In the genomic region with DNA sequence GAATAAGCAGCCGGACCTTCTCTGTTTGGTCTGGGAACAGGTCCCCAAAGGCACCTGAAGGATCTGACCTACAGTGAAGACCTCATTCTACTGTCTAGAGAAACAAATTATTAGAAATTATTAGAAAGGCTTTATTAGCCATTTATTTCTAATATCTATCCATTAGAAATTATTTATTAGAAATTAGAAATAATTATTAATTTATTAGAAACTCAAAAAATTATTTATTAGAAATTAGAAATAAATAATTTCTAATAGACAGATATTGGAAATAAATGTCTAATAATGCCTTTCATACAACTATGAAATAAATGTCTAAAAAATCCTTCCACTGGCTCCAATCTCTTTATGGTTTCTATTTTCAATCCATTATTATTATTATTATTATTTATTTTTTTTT, we compare ENCODE assay signal across 18 cellular contexts.
DNase-seq lines count a peak whose midpoint lies in the region; ATAC-seq, FAIRE-seq and TF ChIP-seq lines count a peak whose summit lies in the region.
"Had no signal": no experiment of that assay in that cellular context is flagged by ENCODE, and none has a peak within 500 bp of the region (broad histone marks: within the 10 kb centered on the region; RNA-seq: fewer than 3 reads in every experiment).

No MANE protein-coding gene starts in this region.

- TF ChIP-seq CTCF in K562 (IDR thresholded peaks at IDR 0.05 in 2 of 3, conservative IDR thresholded peaks at IDR 0.05 in 1 of 3; ENCODE audit: insufficient read depth in 2 of 3, low read depth in 1 of 3, low read length in 3 of 3): no peak
- TF ChIP-seq CTCF in GM23338 (conservative IDR thresholded peaks at IDR 0.05; ENCODE audit: low read depth in 2 of 2): no peak

- H3K27ac Mint-ChIP-seq in GM23338: no peak overlapping the region
- H3K27ac Mint-ChIP-seq: B cell; CD8-positive, alpha-beta T cell had no signal

- H3K79me2 ChIP-seq in K562 (ENCODE audit: control insufficient read depth, insufficient read depth, low read length): no peaks in the 10 kb centered on the region
- H3K79me2 ChIP-seq in GM23338 (replicated peaks; ENCODE audit: insufficient read depth): no peaks in the 10 kb centered on the region

- no peak for ATAC-seq in K562
- no peak for ATAC-seq in GM23338
- ATAC-seq: CD8-positive, alpha-beta T cell had no signal

- H3K9me2 ChIP-seq in GM23338 (ENCODE audit: insufficient read depth): peaks cover 18% of the 10 kb centered on the region

- H3K4me1 Mint-ChIP-seq in GM23338: peaks cover 31% of the 10 kb centered on the region
- H3K4me1 Mint-ChIP-seq: B cell had no signal

- H4K20me1 ChIP-seq in K562 (replicated peaks; ENCODE audit: control insufficient read depth, insufficient read depth, low read length) (no peaks in the 10 kb centered on the region), GM23338 (replicated peaks; ENCODE audit: insufficient read depth) (no peaks in the 10 kb centered on the region)
- H4K20me1 ChIP-seq: BLaER1 treated with 17β-estradiol and CSF1 and Interleukin-3, amounts not matched to agents 10 nM and 100 nM had no signal

- peaks cover 13% of the 10 kb centered on the region; the same call in 2 of the 3 replicates for H3K9me3 Mint-ChIP-seq in GM23338

- peak; percentile 46 for FAIRE-seq in G401.6 (lab: Jason Lieb, UNC)
- no peak for FAIRE-seq in K562 (lab: Jason Lieb, UNC)
- FAIRE-seq in frontal cortex (lab: Jason Lieb, UNC): peak; percentile 91
- FAIRE-seq in small intestine (lab: Jason Lieb, UNC): peak; percentile 15
- FAIRE-seq: GM12878, H54 had no signal

- in situ Hi-C loops in K562 (cut with MboI): no loop called here

- H3K4me1 ChIP-seq in K562 (replicated peaks in 1 of 2; ENCODE audit: control insufficient read depth in 2 of 2, insufficient read depth in 2 of 2, low read length in 2 of 2): no peaks in the 10 kb centered on the region
- H3K4me1 ChIP-seq in small intestine (ENCODE audit: control insufficient read depth in 2 of 2, insufficient read depth in 1 of 2, low read depth in 1 of 2, low read length in 1 of 2): no peaks in the 10 kb centered on the region
- H3K4me1 ChIP-seq in GM23338 (ENCODE audit: insufficient read depth): peaks cover 24% of the 10 kb centered on the region
- H3K4me1 ChIP-seq: BLaER1 treated with 17β-estradiol and CSF1 and Interleukin-3, amounts not matched to agents 10 nM and 100 nM had no signal

- no peak for TF ChIP-seq RAD21 in K562 (CRISPR knock-in tag; conservative IDR thresholded peaks at IDR 0.05 in 1 of 2, IDR thresholded peaks at IDR 0.05 in 1 of 2)

- no peak overlapping the region for H3K4me2 ChIP-seq in K562 (ENCODE audit: insufficient read depth, low read length)
- H3K4me2 ChIP-seq in GM23338: no peak overlapping the region
- H3K4me2 ChIP-seq: BLaER1 treated with 17β-estradiol and CSF1 and Interleukin-3, amounts not matched to agents 10 nM and 100 nM had no signal

- H2AFZ ChIP-seq in K562 (ENCODE audit: low read depth, low read length) (no peak overlapping the region), GM23338 (no peak overlapping the region)

- BruUV-seq in K562 (replicated peaks; lab: Mats Ljungman, UMichigan): no TSS peak

- H3K27me3 ChIP-seq in K562 (ENCODE audit: control insufficient read depth in 2 of 2, insufficient read depth in 2 of 2, low read length in 2 of 2) (no peaks in the 10 kb centered on the region), small intestine (ENCODE audit: control insufficient read depth in 2 of 2, insufficient read depth in 2 of 2, low read length in 2 of 2) (no peaks in the 10 kb centered on the region), GM23338 (ENCODE audit: insufficient read depth) (no peaks in the 10 kb centered on the region)
- H3K27me3 ChIP-seq: BLaER1 treated with 17β-estradiol and CSF1 and Interleukin-3, amounts not matched to agents 10 nM and 100 nM had no signal

- H3K36me3 Mint-ChIP-seq in GM23338 (ENCODE audit: low read depth): peaks cover 20% of the 10 kb centered on the region
- H3K36me3 Mint-ChIP-seq: CD8-positive, alpha-beta T cell had no signal

- TF ChIP-seq EP300 in K562 (IDR thresholded peaks at IDR 0.05; ENCODE audit: low read length): no peak

- POLR2A ChIA-PET in K562 (lab: Yijun Ruan, JAX): no interaction called here

- no peaks in the 10 kb centered on the region for H3K9me1 ChIP-seq in K562 (ENCODE audit: control insufficient read depth, insufficient read depth, low read length)

- intact Hi-C loops in K562 (cut with micrococcal nuclease): no loop called here

- no peak for DNase-seq in K562 (ENCODE audit: extremely low read depth in 1 of 4, low spot score in 3 of 4)
- DNase-seq in frontal cortex (ENCODE audit: low spot score in 2 of 2): no peak
- no peak for DNase-seq in small intestine
- DNase-seq in GM23338 (ENCODE audit: low spot score): no peak
- no peak for DNase-seq in mucosa of gallbladder (ENCODE audit: low spot score)
- DNase-seq in stimulated activated CD4-positive, alpha-beta T cell treated with anti-CD3 and anti-CD28 coated beads, Interleukin-15, amount 100 ng/mL, for 24 hours: no peak
- DNase-seq: 8988T; Calu3; CD8-positive, alpha-beta T cell; DMS79 treated with DMSO at 0.1 percent for 48 hours; HCEC 1CT; IMR-90 had no signal

- peaks cover 2% of the 10 kb centered on the region for H3K27me3 Mint-ChIP-seq in GM23338 (ENCODE audit: insufficient read depth, low read depth, poor library complexity)
- H3K27me3 Mint-ChIP-seq: B cell had no signal

- no peak for TF ChIP-seq POLR2A in K562 (conservative IDR thresholded peaks at IDR 0.05)

- H3K9me3 ChIP-seq in K562 (replicated peaks; ENCODE audit: control insufficient read depth, insufficient read depth, low read depth, low read length) (no peaks in the 10 kb centered on the region), small intestine (ENCODE audit: control insufficient read depth, low read depth) (no peaks in the 10 kb centered on the region)
- H3K9me3 ChIP-seq: BLaER1 treated with 17β-estradiol and CSF1 and Interleukin-3, amounts not matched to agents 10 nM and 100 nM had no signal

- H3K4me3 Mint-ChIP-seq in GM23338: no peak overlapping the region
- H3K4me3 Mint-ChIP-seq: B cell; CD8-positive, alpha-beta T cell had no signal

- 46% methylated on average over 1 of the region's 1 CpG for WGBS in K562 (ENCODE audit: insufficient coverage, low coverage, missing lambda C conversion rate)
- 92 to 96% (median 95%) methylated on average over 1 of the region's 1 CpG for WGBS in small intestine, 3 donors

- CTCF ChIA-PET in K562 (lab: Yijun Ruan, JAX; ENCODE audit: low intra/inter-chr PET ratio): no interaction called here

- H3K4me3 ChIP-seq in K562 (no peak overlapping the region), small intestine (ENCODE audit: low read depth in 1 of 2, low read length in 2 of 2) (no peak overlapping the region), GM23338 (no peak overlapping the region)
- H3K4me3 ChIP-seq: BLaER1 treated with 17β-estradiol and CSF1 and Interleukin-3, amounts not matched to agents 10 nM and 100 nM; GM12878 had no signal

- H3F3A ChIP-seq in GM23338 (replicated peaks; ENCODE audit: low read depth): 0 out of 2 replicates have a peak, but pooled peaks cover 3% of the 10 kb centered on the region

- H3K27ac ChIP-seq in K562 (ENCODE audit: extremely low read depth, low read depth, low read length) (no peak overlapping the region), small intestine (ENCODE audit: low read depth in 1 of 2, low read length in 1 of 2) (no peak overlapping the region), GM23338 (ENCODE audit: low read depth) (no peak overlapping the region)
- H3K27ac ChIP-seq: BLaER1 treated with 17β-estradiol and CSF1 and Interleukin-3, amounts not matched to agents 10 nM and 100 nM; HL-60 had no signal

- no peak overlapping the region for H3K9ac ChIP-seq in K562 (ENCODE audit: insufficient read depth in 1 of 2, low read depth in 2 of 2, low read length in 2 of 2)
- H3K9ac ChIP-seq: BLaER1 treated with 17β-estradiol and CSF1 and Interleukin-3, amounts not matched to agents 10 nM and 100 nM had no signal

- no peaks in the 10 kb centered on the region for H3K36me3 ChIP-seq in K562 (ENCODE audit: control insufficient read depth, insufficient read depth, low read length)
- H3K36me3 ChIP-seq in small intestine (ENCODE audit: control insufficient read depth in 2 of 2, insufficient read depth in 2 of 2, low read length in 2 of 2): no peaks in the 10 kb centered on the region
- no peaks in the 10 kb centered on the region for H3K36me3 ChIP-seq in GM23338 (ENCODE audit: insufficient read depth)
- H3K36me3 ChIP-seq: BLaER1 treated with 17β-estradiol and CSF1 and Interleukin-3, amounts not matched to agents 10 nM and 100 nM had no signal

TF ChIP-seq in K562, 482 proteins besides CTCF, POLR2A, EP300 and RAD21:
- no peak for TF ChIP-seq CBFA2T3 (IDR thresholded peaks at IDR 0.05)
- TF ChIP-seq SAFB (IDR thresholded peaks at IDR 0.05; ENCODE audit: borderline replicate concordance, low read depth, low read length): 0 out of 2 replicates have a peak, but pooled peaks have one; percentile 35
- peak in 1 of 2 experiments; percentile 79; a peak in 1 of 4 replicates for TF ChIP-seq MCM7 (IDR thresholded peaks at IDR 0.05)
- peak; percentile 96 for TF ChIP-seq DACH1 (IDR thresholded peaks at IDR 0.05; ENCODE audit: partially characterized antibody)
- TF ChIP-seq ZNF174 (CRISPR knock-in tag; IDR thresholded peaks at IDR 0.05): no peak

TF ChIP-seq in GM23338, 12 proteins besides CTCF, POLR2A, EP300 and RAD21 (continues in another document):
- TF ChIP-seq JUNB (IDR thresholded peaks at IDR 0.05; ENCODE audit: unreplicated experiment): no peak
- no peak for TF ChIP-seq POLR2AphosphoS5 (IDR thresholded peaks at IDR 0.05; ENCODE audit: low read depth)
- no peak for TF ChIP-seq CREB1 (CRISPR knock-in tag; IDR thresholded peaks at IDR 0.05; ENCODE audit: low read depth)
- TF ChIP-seq EZH2phosphoT487 (IDR thresholded peaks at IDR 0.05; ENCODE audit: unreplicated experiment): no peak
- TF ChIP-seq NANOG (IDR thresholded peaks at IDR 0.05; ENCODE audit: borderline replicate concordance): no peak
- TF ChIP-seq STAT1 (IDR thresholded peaks at IDR 0.05; ENCODE audit: unreplicated experiment): no peak
- TF ChIP-seq ZNF331 (CRISPR knock-in tag; IDR thresholded peaks at IDR 0.05; ENCODE audit: low read depth): no peak
